Comparison of ENCODE assay signal across 9 cellular contexts in the genomic region with DNA sequence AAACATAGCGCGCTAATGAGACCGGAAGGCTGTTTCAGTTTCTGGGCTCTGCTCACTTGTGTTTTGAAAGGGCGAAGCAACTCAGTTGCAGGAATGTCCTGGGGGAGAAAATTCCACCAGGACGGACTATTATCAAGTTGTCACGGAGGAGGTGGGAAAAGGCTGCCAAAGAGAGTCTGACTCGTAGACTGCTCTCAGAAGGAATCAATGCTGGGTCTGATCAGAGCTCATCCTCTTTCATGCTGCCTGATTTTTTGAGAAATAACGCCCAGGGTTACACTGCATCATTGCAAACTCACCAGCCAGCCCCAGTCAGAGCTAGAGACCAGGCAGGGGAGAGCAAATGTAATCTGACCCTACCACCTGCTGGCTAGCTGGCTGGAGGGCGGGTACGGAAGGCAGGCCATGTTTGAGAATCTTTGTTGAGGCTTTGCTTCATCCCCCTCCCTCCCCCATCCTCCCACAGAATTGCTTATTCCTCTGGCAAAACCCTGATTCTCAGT. TPM values are rescaled to one million over a fixed set of nuclear protein-coding genes. Genes with fewer than 3 reads are reported as not detected.
DNase-seq lines count a peak whose midpoint lies in the region; ATAC-seq and TF ChIP-seq lines count a peak whose summit lies in the region.
"Had no signal": no experiment of that assay in that cellular context is flagged by ENCODE, and none has a peak within 500 bp of the region (broad histone marks: within the 10 kb centered on the region; RNA-seq: fewer than 3 reads in every experiment).

No MANE protein-coding gene starts in this region.

- no peaks in the 10 kb centered on the region for H3K79me2 ChIP-seq in PC-3 (ENCODE audit: low read length)

- H3F3A ChIP-seq in PC-3 (ENCODE audit: low read length, unreplicated experiment): no peaks in the 10 kb centered on the region

- intact Hi-C loops in PC-3 (cut with micrococcal nuclease): loop anchor here (5.0 kb wide), 1 partner anchor 37 kb away; a partner anchor contains a TSS
- intact Hi-C loops in gastrocnemius medialis (cut with DNase I; ENCODE audit: low total_unique reads): no loop called here

- DNase-seq in PC-3 (peak; percentile 49), right atrium auricular region (ENCODE audit: low spot score) (no peak), gastrocnemius medialis (peak in 1 of 2 donors; percentile 49), cerebellar nuclear complex (lab: John Stamatoyannopoulos, UW) (no peak)
- DNase-seq in naive thymus-derived CD8-positive, alpha-beta T cell: no peak
- DNase-seq in activated CD4-positive, alpha-beta T cell treated with anti-CD3 and anti-CD28 coated beads, Interleukin-2, amount 10 ng/mL, durations not matched to agents 7 days and 5 days: no peak

- H3K4me3 Mint-ChIP-seq in naive thymus-derived CD8-positive, alpha-beta T cell: no peak overlapping the region
- H3K4me3 Mint-ChIP-seq in activated CD4-positive, alpha-beta T cell treated with anti-CD3 and anti-CD28 coated beads, Interleukin-2, amount 10 ng/mL, durations not matched to agents 7 days and 5 days: no peak overlapping the region
- H3K4me3 Mint-ChIP-seq: central memory CD8-positive, alpha-beta T cell had no signal

- H3K36me3 Mint-ChIP-seq in naive thymus-derived CD8-positive, alpha-beta T cell: no peaks in the 10 kb centered on the region
- H3K36me3 Mint-ChIP-seq in activated CD4-positive, alpha-beta T cell treated with anti-CD3 and anti-CD28 coated beads, Interleukin-2, amount 10 ng/mL, durations not matched to agents 7 days and 5 days (ENCODE audit: low read depth): no peaks in the 10 kb centered on the region

- H3K9ac ChIP-seq in HUES48 (ENCODE audit: low read depth, low read length) (peak overlapping the region; percentile 18; the same call in 1 of the 2 replicates), PC-3 (ENCODE audit: low read length) (no peak overlapping the region)

- H3K4me1 ChIP-seq in HUES48 (ENCODE audit: control insufficient read depth, insufficient read depth, low read length): peaks cover 27% of the 10 kb centered on the region
- H3K4me1 ChIP-seq in PC-3 (ENCODE audit: insufficient read depth, low read length): peaks cover 7% of the 10 kb centered on the region; the same call in 1 of the 2 replicates
- H3K4me1 ChIP-seq in right atrium auricular region: peaks cover 0 to 15% of the 10 kb centered on the region in 2 donors
- no peaks in the 10 kb centered on the region for H3K4me1 ChIP-seq in gastrocnemius medialis

- H3K9me3 Mint-ChIP-seq in naive thymus-derived CD8-positive, alpha-beta T cell: no peaks in the 10 kb centered on the region
- H3K9me3 Mint-ChIP-seq in activated CD4-positive, alpha-beta T cell treated with anti-CD3 and anti-CD28 coated beads, Interleukin-2, amount 10 ng/mL, durations not matched to agents 7 days and 5 days: no peaks in the 10 kb centered on the region
- H3K9me3 Mint-ChIP-seq: central memory CD8-positive, alpha-beta T cell had no signal

- POLR2A ChIA-PET in PC-3 (lab: Charles Lee; ENCODE audit: unreplicated experiment): no interaction called here
- POLR2A ChIA-PET in naive thymus-derived CD8-positive, alpha-beta T cell (lab: Charles Lee): no interaction called here
- POLR2A ChIA-PET in activated CD4-positive, alpha-beta T cell treated with anti-CD3 and anti-CD28 coated beads, Interleukin-2, amount 10 ng/mL, durations not matched to agents 7 days and 5 days (lab: Charles Lee): no interaction called here

- H3K36me3 ChIP-seq in HUES48 (ENCODE audit: control insufficient read depth, insufficient read depth, low read length) (no peaks in the 10 kb centered on the region), PC-3 (ENCODE audit: low read depth, low read length) (no peaks in the 10 kb centered on the region), right atrium auricular region (no peaks in the 10 kb centered on the region), gastrocnemius medialis (no peaks in the 10 kb centered on the region)

- H3K27ac ChIP-seq in HUES48 (ENCODE audit: low read depth, low read length) (peak overlapping the region; percentile 86), PC-3 (ENCODE audit: low read length) (no peak overlapping the region), right atrium auricular region (peak overlapping the region; percentile 51 to 68), gastrocnemius medialis (peak overlapping the region in 1 of 4 donors; percentile 58)

- H4K20me1 ChIP-seq in PC-3 (ENCODE audit: low read length): no peaks in the 10 kb centered on the region

- no peaks in the 10 kb centered on the region for H3K4me1 Mint-ChIP-seq in naive thymus-derived CD8-positive, alpha-beta T cell
- no peaks in the 10 kb centered on the region for H3K4me1 Mint-ChIP-seq in activated CD4-positive, alpha-beta T cell treated with anti-CD3 and anti-CD28 coated beads, Interleukin-2, amount 10 ng/mL, durations not matched to agents 7 days and 5 days
- H3K4me1 Mint-ChIP-seq: central memory CD8-positive, alpha-beta T cell had no signal

- H3K27me3 ChIP-seq in HUES48 (ENCODE audit: control insufficient read depth, insufficient read depth, low read length) (no peaks in the 10 kb centered on the region; the same call in 1 of the 2 replicates), PC-3 (ENCODE audit: low read length) (no peaks in the 10 kb centered on the region), right atrium auricular region (no peaks in the 10 kb centered on the region), gastrocnemius medialis (no peaks in the 10 kb centered on the region)

- no peak for TF ChIP-seq POLR2A in gastrocnemius medialis (IDR thresholded peaks at IDR 0.05)

- no peak overlapping the region for H3K4me2 ChIP-seq in PC-3 (ENCODE audit: low read length)

- no peak overlapping the region for H3K27ac Mint-ChIP-seq in naive thymus-derived CD8-positive, alpha-beta T cell
- H3K27ac Mint-ChIP-seq in activated CD4-positive, alpha-beta T cell treated with anti-CD3 and anti-CD28 coated beads, Interleukin-2, amount 10 ng/mL, durations not matched to agents 7 days and 5 days: no peak overlapping the region

- CTCF ChIA-PET in PC-3 (lab: Charles Lee): no interaction called here
- CTCF ChIA-PET in activated CD4-positive, alpha-beta T cell treated with anti-CD3 and anti-CD28 coated beads, Interleukin-2, amount 10 ng/mL, durations not matched to agents 7 days and 5 days (lab: Charles Lee): no interaction called here

- no peaks in the 10 kb centered on the region for H3K9me2 ChIP-seq in PC-3 (replicated peaks; ENCODE audit: low read length)

- in situ Hi-C loops in gastrocnemius medialis (cut with MboI; ENCODE audit: low sequenced_read_pairs in 4 of 4): loop anchor here in 2 of 4 donors (5.0 to 10.0 kb wide), 2 partner anchors 127 to 390 kb away; no protein-coding TSS in a partner anchor

- H2AFZ ChIP-seq in PC-3 (ENCODE audit: low read length): no peak overlapping the region

- H3K27me3 Mint-ChIP-seq in naive thymus-derived CD8-positive, alpha-beta T cell: peaks cover 0 to 1% (median 0%) of the 10 kb centered on the region in 5 donors
- H3K27me3 Mint-ChIP-seq in activated CD4-positive, alpha-beta T cell treated with anti-CD3 and anti-CD28 coated beads, Interleukin-2, amount 10 ng/mL, durations not matched to agents 7 days and 5 days: no peaks in the 10 kb centered on the region

- H3K9me3 ChIP-seq in HUES48 (ENCODE audit: control insufficient read depth, insufficient read depth, low read length) (no peaks in the 10 kb centered on the region), PC-3 (ENCODE audit: low read length) (no peaks in the 10 kb centered on the region), right atrium auricular region (no peaks in the 10 kb centered on the region), gastrocnemius medialis (no peaks in the 10 kb centered on the region)

- TF ChIP-seq CTCF in PC-3 (conservative IDR thresholded peaks at IDR 0.05; ENCODE audit: low read depth, low read length) (no peak), right atrium auricular region (IDR thresholded peaks at IDR 0.05) (no peak), gastrocnemius medialis (IDR thresholded peaks at IDR 0.05 in 4 of 5, conservative IDR thresholded peaks at IDR 0.05 in 1 of 5) (no peak)

- peak overlapping the region; percentile 51 for H3K4me3 ChIP-seq in HUES48 (ENCODE audit: low read depth, low read length)
- no peak overlapping the region for H3K4me3 ChIP-seq in PC-3 (ENCODE audit: low read length)
- H3K4me3 ChIP-seq in right atrium auricular region: peak overlapping the region in 1 of 2 donors; percentile 20
- H3K4me3 ChIP-seq in gastrocnemius medialis: peak overlapping the region in 2 of 4 donors; percentile 22 to 27

- ATAC-seq in PC-3 (peak; percentile 80), gastrocnemius medialis (peak; percentile 56 to 95), HG03460 (IDR thresholded peaks at IDR 0.05; ENCODE audit: unreplicated experiment) (no peak)
- ATAC-seq in naive thymus-derived CD8-positive, alpha-beta T cell: no peak

- BruUV-seq in PC-3 (replicated peaks; lab: Mats Ljungman, UMichigan): no TSS peak

RNA-seq across cellular contexts. Expression of a gene that starts 36.4 kb away (rescaled TPM):
- total RNA-seq in PC-3 (2014; rRNA removed) (19.8 and 20.8 TPM in 2 replicates), right atrium auricular region (10 to 100 TPM; 10.6 to 23.3 TPM), gastrocnemius medialis (10 to 100 TPM in 2 of 4 donors, 1 to 10 TPM in 1, under 1 TPM in 1; 0.76 to 15.6 (median 8.0) TPM)
- 10 to 100 TPM; 15.9 to 20.4 TPM for total RNA-seq in naive thymus-derived CD8-positive, alpha-beta T cell
- polyA plus RNA-seq in naive thymus-derived CD8-positive, alpha-beta T cell: 1 to 10 TPM; 2.9 to 8.9 (median 8.5) TPM
- 10 to 100 TPM; 21.1 to 22.8 TPM for total RNA-seq in activated CD4-positive, alpha-beta T cell treated with anti-CD3 and anti-CD28 coated beads, Interleukin-2, amount 10 ng/mL, durations not matched to agents 7 days and 5 days

Comparison
In these comparisons a context has a peak if more than half of its experiments do, and no peak if none do; other contexts are left out.
1. ATAC-seq: peak in PC-3 (single experiment) and gastrocnemius medialis (2 of 2); none in HG03460 (single experiment) and naive thymus-derived CD8-positive, alpha-beta T cell (0 of 2).